ENCODE assay signal across 27 cellular contexts in the genomic region with DNA sequence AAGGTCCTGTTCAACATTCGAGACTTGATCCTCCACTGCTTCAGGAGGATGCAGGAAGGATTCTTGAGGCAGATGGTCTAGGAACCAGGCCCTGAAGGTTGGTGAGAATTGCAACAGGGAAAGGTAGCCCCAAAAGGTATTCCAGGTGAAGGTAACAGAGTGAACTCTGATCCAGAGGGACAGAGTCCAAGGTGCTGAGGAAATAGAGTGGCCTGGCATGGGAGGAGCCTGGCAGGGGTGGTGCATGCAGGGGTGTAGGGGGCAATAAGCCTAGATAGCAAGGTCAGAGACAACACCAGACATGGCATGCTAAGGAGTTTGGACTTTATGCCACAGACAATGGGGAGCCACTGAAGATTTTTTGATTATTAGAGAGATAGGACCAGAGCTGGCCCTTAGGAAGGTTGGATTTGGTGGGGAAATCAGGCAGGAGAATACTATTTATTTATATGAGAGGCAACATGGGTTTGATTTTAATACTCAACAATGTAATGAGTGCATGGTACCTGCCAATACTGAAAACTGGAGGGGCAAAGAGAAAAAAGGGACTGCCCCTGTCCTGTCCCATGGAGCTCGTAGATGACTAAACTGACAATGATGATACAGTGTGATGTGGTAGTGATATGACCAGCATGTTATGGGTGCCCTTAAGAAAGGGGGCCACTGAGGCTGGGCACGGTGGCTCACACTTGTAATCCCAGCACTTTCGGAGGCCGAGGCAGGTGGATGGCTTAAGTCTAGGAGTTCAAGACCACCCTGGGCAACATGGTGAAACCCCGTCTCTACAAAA. TPM values are rescaled to one million over a fixed set of nuclear protein-coding genes. Genes with fewer than 3 reads are reported as not detected.
DNase-seq lines count a peak whose midpoint lies in the region; ATAC-seq and TF ChIP-seq lines count a peak whose summit lies in the region.
"Had no signal": no experiment of that assay in that cellular context is flagged by ENCODE, and none has a peak within 500 bp of the region (broad histone marks: within the 10 kb centered on the region; RNA-seq: fewer than 3 reads in every experiment).

No MANE protein-coding gene starts in this region.

- H3K9me3 Mint-ChIP-seq in H9 = no peaks in the 10 kb centered on the region
- H3K9me3 Mint-ChIP-seq in effector memory CD8-positive, alpha-beta T cell = no peaks in the 10 kb centered on the region
- H3K9me3 Mint-ChIP-seq: CD4-positive, alpha-beta T cell; IgD-negative memory B cell; nephron progenitor cell had no signal

- H3K27ac ChIP-seq in H9 (ENCODE audit: insufficient read length, low read depth, low read length) (no peak overlapping the region), colonic mucosa (no peak overlapping the region), mucosa of rectum (ENCODE audit: low read depth in 2 of 2, low read length in 2 of 2) (peak overlapping the region; percentile 13 to 48)
- H3K27ac ChIP-seq: 22Rv1, body of pancreas, left lung, sigmoid colon, upper lobe of right lung had no signal

- no peak overlapping the region for H3K56ac ChIP-seq in H9 (ENCODE audit: insufficient read length, low read depth, low read length)

- H3K79me2 ChIP-seq in H9 (ENCODE audit: insufficient read depth, low read length) = no peaks in the 10 kb centered on the region

- H4K91ac ChIP-seq in H9 (ENCODE audit: insufficient read length, low read depth, low read length) = no peak overlapping the region

- no peak overlapping the region for H2AFZ ChIP-seq in H9 (ENCODE audit: low read length)

- no peaks in the 10 kb centered on the region for H3K79me1 ChIP-seq in H9 (ENCODE audit: insufficient read depth, low read depth, low read length, poor library complexity, severe bottlenecking)

- H3K27ac Mint-ChIP-seq in H9 = no peak overlapping the region; a peak in 1 of 7 replicates
- H3K27ac Mint-ChIP-seq in effector memory CD8-positive, alpha-beta T cell = no peak overlapping the region
- H3K27ac Mint-ChIP-seq: CD4-positive, alpha-beta T cell; nephron progenitor cell had no signal

- no peaks in the 10 kb centered on the region for H4K20me1 ChIP-seq in H9 (ENCODE audit: control insufficient read depth, insufficient read depth, insufficient read length)

- no peak overlapping the region for H2BK15ac ChIP-seq in H9 (ENCODE audit: low read depth, low read length)

- H3K27me3 ChIP-seq in H9 (ENCODE audit: insufficient read depth, low read length) (no peaks in the 10 kb centered on the region), colonic mucosa (no peaks in the 10 kb centered on the region), mucosa of rectum (ENCODE audit: control insufficient read depth in 2 of 2, insufficient read depth in 2 of 2, low read length in 2 of 2) (no peaks in the 10 kb centered on the region)
- H3K27me3 ChIP-seq: body of pancreas, left lung, sigmoid colon, upper lobe of right lung had no signal

- H2AK5ac ChIP-seq in H9 (ENCODE audit: insufficient read length, low read length) = no peak overlapping the region

- H3K36me3 Mint-ChIP-seq in H9 (ENCODE audit: insufficient read depth in 1 of 3, low read depth in 3 of 3) = no peaks in the 10 kb centered on the region
- H3K36me3 Mint-ChIP-seq in effector memory CD8-positive, alpha-beta T cell (ENCODE audit: insufficient read depth) = no peaks in the 10 kb centered on the region

- WGBS in H9 (ENCODE audit: extremely low coverage, insufficient read length, low lambda C conversion rate) = no CpG with 5 or more reads among the region's 6 CpGs

- no peak overlapping the region for H2BK20ac ChIP-seq in H9 (ENCODE audit: low read depth, low read length, poor library complexity, severe bottlenecking)

- no peak overlapping the region for H4K5ac ChIP-seq in H9 (ENCODE audit: insufficient read length, low read depth, low read length)

- no peaks in the 10 kb centered on the region for H3K9me3 ChIP-seq in H9 (ENCODE audit: control insufficient read depth, low read depth, low read length)
- H3K9me3 ChIP-seq in colonic mucosa = no peaks in the 10 kb centered on the region
- no peaks in the 10 kb centered on the region for H3K9me3 ChIP-seq in mucosa of rectum (ENCODE audit: control insufficient read depth in 2 of 2, low read length in 2 of 2)
- H3K9me3 ChIP-seq: body of pancreas, left lung, sigmoid colon, upper lobe of right lung had no signal

- H3K4ac ChIP-seq in H9 (ENCODE audit: low read depth, low read length) = no peak overlapping the region

- H3K4me1 Mint-ChIP-seq in H9 = peaks cover 35 to 41% of the 10 kb centered on the region in 2 experiments
- H3K4me1 Mint-ChIP-seq in effector memory CD8-positive, alpha-beta T cell (ENCODE audit: low read depth in 2 of 2) = peaks cover 39 to 55% of the 10 kb centered on the region in 2 donors

- TF ChIP-seq CTCF in H9 (conservative IDR thresholded peaks at IDR 0.05) (no peak), colonic mucosa (IDR thresholded peaks at IDR 0.05) (no peak)

- ATAC-seq in activated CD4-positive, CD25-positive, alpha-beta regulatory T cell treated with anti-CD3 and anti-CD28 coated beads, Interleukin-2, amount 50 U/mL, for 24 hours = peak; percentile 30 to 69
- ATAC-seq in effector memory CD8-positive, alpha-beta T cell (replicated peaks) = no peak
- ATAC-seq: body of pancreas, esophagus mucosa, left lung, upper lobe of right lung had no signal

- H3T11ph ChIP-seq in H9 (ENCODE audit: low read length) = no peak overlapping the region

- H2BK120ac ChIP-seq in H9 (ENCODE audit: low read depth, low read length, poor library complexity, severe bottlenecking) = no peak overlapping the region

- H3K4me2 ChIP-seq in H9 (ENCODE audit: insufficient read depth, insufficient read length, low read length) = no peak overlapping the region

- DNase-seq in activated CD4-positive, CD25-positive, alpha-beta regulatory T cell (lab: John Stamatoyannopoulos, UW) = no peak
- no peak for DNase-seq in H9
- DNase-seq in colonic mucosa = peak; percentile 66
- no peak for DNase-seq in DMS153 treated with DMSO at 0.1 percent for 48 hours (lab: John Stamatoyannopoulos, UW; ENCODE audit: unreplicated experiment)
- DNase-seq in amniotic stem cell (lab: John Stamatoyannopoulos, UW) = no peak
- no peak for DNase-seq in effector memory CD8-positive, alpha-beta T cell
- DNase-seq: body of pancreas; CD4-positive, alpha-beta T cell; effector memory CD4-positive, alpha-beta T cell; foreskin melanocyte; left lung; midbrain; NCI-H1417; NCI-H2081 treated with DMSO at 0.1 percent for 48 hours; NCI-H446; nephron progenitor cell; OCI-M1; SHP77 treated with DMSO at 0.1 percent for 48 hours; sigmoid colon; stimulated activated CD4-positive, alpha-beta T cell treated with anti-CD3 and anti-CD28 coated beads, Interleukin-15, amount 100 ng/mL, for 24 hours; T1000; upper lobe of right lung had no signal

- H3K18ac ChIP-seq in H9 (ENCODE audit: insufficient read length, low read depth, low read length) = no peak overlapping the region

- H3K4me3 ChIP-seq in colonic mucosa (no peak overlapping the region), mucosa of rectum (ENCODE audit: low read length in 2 of 2) (no peak overlapping the region)
- H3K4me3 ChIP-seq: body of pancreas, left lung, sigmoid colon, upper lobe of right lung had no signal

- H3K36me3 ChIP-seq in colonic mucosa (no peaks in the 10 kb centered on the region), mucosa of rectum (ENCODE audit: control insufficient read depth in 2 of 2, insufficient read depth in 2 of 2, low read length in 2 of 2) (no peaks in the 10 kb centered on the region)
- H3K36me3 ChIP-seq: left lung, sigmoid colon, upper lobe of right lung had no signal

- no peak overlapping the region for H2BK12ac ChIP-seq in H9 (ENCODE audit: insufficient read length, low read depth, low read length)

- peaks cover 10% of the 10 kb centered on the region; the same call in 1 of the 2 replicates for H3K4me1 ChIP-seq in H9 (ENCODE audit: insufficient read depth, low read length)
- peaks cover 6% of the 10 kb centered on the region for H3K4me1 ChIP-seq in colonic mucosa
- peaks cover 27 to 48% of the 10 kb centered on the region in 2 donors for H3K4me1 ChIP-seq in mucosa of rectum (ENCODE audit: control insufficient read depth in 2 of 2, insufficient read depth in 2 of 2, low read length in 2 of 2)
- H3K4me1 ChIP-seq: sigmoid colon had no signal

- no peak overlapping the region for H4K8ac ChIP-seq in H9 (replicated peaks; ENCODE audit: insufficient read length, low read depth, low read length)

- H3K27me3 Mint-ChIP-seq in H9 (ENCODE audit: low read depth) = no peaks in the 10 kb centered on the region
- no peaks in the 10 kb centered on the region for H3K27me3 Mint-ChIP-seq in effector memory CD8-positive, alpha-beta T cell
- H3K27me3 Mint-ChIP-seq: CD4-positive, alpha-beta T cell had no signal

- H3K23me2 ChIP-seq in H9 (ENCODE audit: insufficient read length, low read depth, low read length, poor library complexity, severe bottlenecking) = no peaks in the 10 kb centered on the region

- H3K4me3 Mint-ChIP-seq in H9 = no peak overlapping the region
- H3K4me3 Mint-ChIP-seq in effector memory CD8-positive, alpha-beta T cell = no peak overlapping the region
- H3K4me3 Mint-ChIP-seq: CD4-positive, alpha-beta T cell; IgD-negative memory B cell; nephron progenitor cell had no signal

- 0 out of 2 replicates have a peak overlapping the region, but pooled peaks have one; percentile 13 for H3K14ac ChIP-seq in H9 (ENCODE audit: insufficient read depth, low read length)

- intact Hi-C loops in colonic mucosa (cut with DNase I) = no loop called here

- H2BK5ac ChIP-seq in H9 (ENCODE audit: insufficient read length, low read length) = no peak overlapping the region

- H3K23ac ChIP-seq in H9 (ENCODE audit: insufficient read length, low read depth, low read length) = no peak overlapping the region

- no peak overlapping the region for H3K9ac ChIP-seq in H9 (ENCODE audit: extremely low read depth, insufficient read length, low read length)
- H3K9ac ChIP-seq in colonic mucosa (ENCODE audit: low read depth in 2 of 2, low read length in 2 of 2) = peak overlapping the region in 1 of 2 donors; percentile 26
- peak overlapping the region in 1 of 2 donors; percentile 26 for H3K9ac ChIP-seq in mucosa of rectum (ENCODE audit: low read depth in 1 of 2, low read length in 2 of 2)

RNA-seq across cellular contexts. Expression of gene TMED10, which starts 50.5 kb away (rescaled TPM):
- 176 and 180 TPM in 2 replicates for total RNA-seq in H9 (2021)
- total RNA-seq in colonic mucosa = 100 to 1,000 TPM; 387 to 432 TPM

RNA-seq across cellular contexts. Expression of gene FOS, which starts 51.7 kb away (rescaled TPM):
- total RNA-seq in H9 (2021) (28.1 and 33.9 TPM in 2 replicates), colonic mucosa (10 to 100 TPM; 86.9 to 98.4 TPM)

Comparison
In these comparisons a context has a peak if more than half of its experiments do, and no peak if none do; other contexts are left out.
1. H3K27ac ChIP-seq: peak in mucosa of rectum (2 of 2); none in H9 (single experiment) and colonic mucosa (single experiment).